In the genomic region with DNA sequence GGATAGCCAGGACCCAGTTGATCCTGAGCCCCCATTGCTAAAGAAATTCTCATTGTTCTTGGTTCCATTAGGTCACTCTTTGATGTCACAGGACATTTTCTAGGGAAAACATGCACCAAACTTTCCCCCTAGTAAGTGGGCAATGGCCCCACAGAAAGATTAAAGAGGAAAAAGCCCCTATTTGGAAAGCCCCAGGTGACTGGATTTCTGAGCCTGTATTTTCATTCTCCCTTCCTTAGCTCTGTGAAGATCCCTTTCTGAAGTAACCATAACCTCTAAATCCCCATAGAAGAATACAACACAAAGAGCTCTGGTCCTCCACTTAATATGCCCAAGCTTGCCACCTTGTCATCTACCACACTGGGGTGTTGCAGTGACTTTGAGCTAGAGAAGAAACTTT, we compare ENCODE assay signal across 1 cellular context.
TF ChIP-seq lines count a peak whose summit lies in the region.

No MANE protein-coding gene starts in this region.

TF ChIP-seq in GM23338, 12 proteins besides CTCF, POLR2A, EP300 and RAD21 (continued from another document):
- TF ChIP-seq ZNF462 (CRISPR knock-in tag; IDR thresholded peaks at IDR 0.05) (no peak), EZH2 (IDR thresholded peaks at IDR 0.05; ENCODE audit: low read depth, unreplicated experiment) (no peak), ZNF114 (CRISPR knock-in tag; IDR thresholded peaks at IDR 0.05) (no peak), POLR2AphosphoS5 (IDR thresholded peaks at IDR 0.05; ENCODE audit: low read depth) (no peak), JUNB (IDR thresholded peaks at IDR 0.05; ENCODE audit: unreplicated experiment) (no peak), STAT1 (IDR thresholded peaks at IDR 0.05; ENCODE audit: unreplicated experiment) (no peak), NANOG (IDR thresholded peaks at IDR 0.05; ENCODE audit: borderline replicate concordance) (no peak), ZNF331 (CRISPR knock-in tag; IDR thresholded peaks at IDR 0.05; ENCODE audit: low read depth) (no peak), EZH2phosphoT487 (IDR thresholded peaks at IDR 0.05; ENCODE audit: unreplicated experiment) (no peak), ETS1 (IDR thresholded peaks at IDR 0.05) (no peak)
- TF ChIP-seq, protein P1, sequence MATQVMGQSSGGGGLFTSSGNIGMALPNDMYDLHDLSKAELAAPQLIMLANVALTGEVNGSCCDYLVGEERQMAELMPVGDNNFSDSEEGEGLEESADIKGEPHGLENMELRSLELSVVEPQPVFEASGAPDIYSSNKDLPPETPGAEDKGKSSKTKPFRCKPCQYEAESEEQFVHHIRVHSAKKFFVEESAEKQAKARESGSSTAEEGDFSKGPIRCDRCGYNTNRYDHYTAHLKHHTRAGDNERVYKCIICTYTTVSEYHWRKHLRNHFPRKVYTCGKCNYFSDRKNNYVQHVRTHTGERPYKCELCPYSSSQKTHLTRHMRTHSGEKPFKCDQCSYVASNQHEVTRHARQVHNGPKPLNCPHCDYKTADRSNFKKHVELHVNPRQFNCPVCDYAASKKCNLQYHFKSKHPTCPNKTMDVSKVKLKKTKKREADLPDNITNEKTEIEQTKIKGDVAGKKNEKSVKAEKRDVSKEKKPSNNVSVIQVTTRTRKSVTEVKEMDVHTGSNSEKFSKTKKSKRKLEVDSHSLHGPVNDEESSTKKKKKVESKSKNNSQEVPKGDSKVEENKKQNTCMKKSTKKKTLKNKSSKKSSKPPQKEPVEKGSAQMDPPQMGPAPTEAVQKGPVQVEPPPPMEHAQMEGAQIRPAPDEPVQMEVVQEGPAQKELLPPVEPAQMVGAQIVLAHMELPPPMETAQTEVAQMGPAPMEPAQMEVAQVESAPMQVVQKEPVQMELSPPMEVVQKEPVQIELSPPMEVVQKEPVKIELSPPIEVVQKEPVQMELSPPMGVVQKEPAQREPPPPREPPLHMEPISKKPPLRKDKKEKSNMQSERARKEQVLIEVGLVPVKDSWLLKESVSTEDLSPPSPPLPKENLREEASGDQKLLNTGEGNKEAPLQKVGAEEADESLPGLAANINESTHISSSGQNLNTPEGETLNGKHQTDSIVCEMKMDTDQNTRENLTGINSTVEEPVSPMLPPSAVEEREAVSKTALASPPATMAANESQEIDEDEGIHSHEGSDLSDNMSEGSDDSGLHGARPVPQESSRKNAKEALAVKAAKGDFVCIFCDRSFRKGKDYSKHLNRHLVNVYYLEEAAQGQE (IDR thresholded peaks at IDR 0.05; ENCODE audit: unreplicated experiment) = no peak
